ENCODE assay signal across 1 cellular context in the genomic region with DNA sequence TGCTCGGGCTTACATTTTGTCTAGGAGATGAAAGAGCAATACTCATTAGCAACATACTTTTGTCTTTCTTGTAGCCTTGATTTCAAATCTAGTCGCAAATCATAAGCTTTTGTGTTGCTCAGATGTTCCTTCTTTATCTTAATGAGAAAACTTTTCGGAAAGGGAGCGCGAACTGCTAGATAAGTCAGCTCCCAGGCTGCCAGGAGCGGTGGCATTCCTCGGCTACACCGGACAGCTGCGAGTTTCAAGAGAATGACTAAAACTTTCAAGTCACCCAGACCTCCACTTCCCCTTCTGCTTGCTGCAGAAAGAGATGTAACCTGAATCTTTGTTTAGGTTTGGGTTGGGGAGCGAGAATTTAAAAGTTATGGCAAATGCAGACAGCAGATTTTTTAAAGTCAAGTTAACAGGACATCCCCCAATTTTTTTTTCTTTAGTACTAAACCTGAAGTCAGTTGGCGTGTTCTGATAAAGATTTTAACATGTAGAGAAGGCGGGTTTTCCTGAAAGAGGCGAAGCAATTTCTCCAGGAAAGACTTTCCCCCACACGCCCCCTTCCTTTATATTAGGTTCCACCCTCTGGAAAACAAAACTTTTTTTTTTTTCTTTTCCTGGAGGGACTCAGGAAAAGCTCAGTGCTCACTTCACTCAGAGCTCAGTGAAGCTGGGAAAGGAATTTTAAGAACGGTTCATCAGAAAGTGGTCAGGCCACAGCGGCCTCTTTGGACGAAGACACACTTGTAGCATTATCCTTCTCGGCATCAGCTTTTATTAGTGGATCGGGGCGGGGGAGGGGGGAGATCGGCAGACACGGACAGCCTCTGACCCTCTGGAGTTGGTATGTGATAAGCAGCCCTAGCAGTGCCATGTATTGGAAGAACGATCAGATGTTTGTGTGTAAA.
TF ChIP-seq lines count a peak whose summit lies in the region.

A gene (plus strand): TSS at position 635 of the 902 bp plus-strand sequence. CDS start 2,227 bp downstream, outside the sequence.

TF ChIP-seq in IMR-90, 13 proteins besides CTCF, POLR2A, EP300 and RAD21:
- TF ChIP-seq RCOR1 (IDR thresholded peaks at IDR 0.05; ENCODE audit: insufficient replicate concordance, low read length) (no peak), NFE2L2 (IDR thresholded peaks at IDR 0.05; ENCODE audit: low read depth, low read length) (no peak), MXI1 (IDR thresholded peaks at IDR 0.05; ENCODE audit: borderline replicate concordance, low read depth, low read length) (no peak), MAZ (IDR thresholded peaks at IDR 0.05; ENCODE audit: borderline replicate concordance, low read depth, low read length) (no peak), FOS (IDR thresholded peaks at IDR 0.05; ENCODE audit: low read depth, low read length) (no peak), RFX5 (IDR thresholded peaks at IDR 0.05; ENCODE audit: low read depth, low read length) (no peak)
- TF ChIP-seq, protein P1, sequence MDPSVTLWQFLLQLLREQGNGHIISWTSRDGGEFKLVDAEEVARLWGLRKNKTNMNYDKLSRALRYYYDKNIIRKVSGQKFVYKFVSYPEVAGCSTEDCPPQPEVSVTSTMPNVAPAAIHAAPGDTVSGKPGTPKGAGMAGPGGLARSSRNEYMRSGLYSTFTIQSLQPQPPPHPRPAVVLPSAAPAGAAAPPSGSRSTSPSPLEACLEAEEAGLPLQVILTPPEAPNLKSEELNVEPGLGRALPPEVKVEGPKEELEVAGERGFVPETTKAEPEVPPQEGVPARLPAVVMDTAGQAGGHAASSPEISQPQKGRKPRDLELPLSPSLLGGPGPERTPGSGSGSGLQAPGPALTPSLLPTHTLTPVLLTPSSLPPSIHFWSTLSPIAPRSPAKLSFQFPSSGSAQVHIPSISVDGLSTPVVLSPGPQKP (IDR thresholded peaks at IDR 0.05; ENCODE audit: borderline replicate concordance, low read depth, low read length) = no peak
- TF ChIP-seq, protein P2, sequence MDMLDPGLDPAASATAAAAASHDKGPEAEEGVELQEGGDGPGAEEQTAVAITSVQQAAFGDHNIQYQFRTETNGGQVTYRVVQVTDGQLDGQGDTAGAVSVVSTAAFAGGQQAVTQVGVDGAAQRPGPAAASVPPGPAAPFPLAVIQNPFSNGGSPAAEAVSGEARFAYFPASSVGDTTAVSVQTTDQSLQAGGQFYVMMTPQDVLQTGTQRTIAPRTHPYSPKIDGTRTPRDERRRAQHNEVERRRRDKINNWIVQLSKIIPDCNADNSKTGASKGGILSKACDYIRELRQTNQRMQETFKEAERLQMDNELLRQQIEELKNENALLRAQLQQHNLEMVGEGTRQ (IDR thresholded peaks at IDR 0.05; ENCODE audit: low read depth, low read length) = no peak
